1 cellular context compared by ENCODE assay signal in genomic region chr10:3992374-3993178, GRCh38.
A peak's percentile ranks its signal among the peaks of the same experiment; 100 is the strongest.
TF ChIP-seq lines count a peak whose summit lies in the region.

No MANE protein-coding gene starts in this region.

TF ChIP-seq in HepG2, 621 proteins besides CTCF, POLR2A, EP300 and RAD21 (continued from another document):
- peak; percentile 63 for TF ChIP-seq HNRNPK (IDR thresholded peaks at IDR 0.05; ENCODE audit: low read depth, low read length, poor library complexity, severe bottlenecking)
- TF ChIP-seq ZNF674 (CRISPR knock-in tag; IDR thresholded peaks at IDR 0.05; ENCODE audit: low read depth), result no peak
- no peak for TF ChIP-seq ZHX2 (IDR thresholded peaks at IDR 0.05; ENCODE audit: low read depth)
- TF ChIP-seq ZHX2 (CRISPR knock-in tag; IDR thresholded peaks at IDR 0.05; ENCODE audit: borderline replicate concordance), result no peak
TF ChIP-seq in HepG2: peak in this region for 3.
